Comparison of ENCODE assay signal across 13 cellular contexts in genomic region chr9:110123364-110124095, GRCh38.
DNase-seq lines count a peak whose midpoint lies in the region; ATAC-seq and TF ChIP-seq lines count a peak whose summit lies in the region.
"Had no signal": no experiment of that assay in that cellular context is flagged by ENCODE, and none has a peak within 500 bp of the region (broad histone marks: within the 10 kb centered on the region; RNA-seq: fewer than 3 reads in every experiment).

No MANE protein-coding gene starts in this region.

- H3K4me1 Mint-ChIP-seq in HFFc6 (ENCODE audit: low read depth), result peaks cover 88% of the 10 kb centered on the region
- H3K4me1 Mint-ChIP-seq in nephron progenitor cell, result peaks cover 60% of the 10 kb centered on the region

- POLR2A ChIA-PET in AG04449 (lab: Yijun Ruan, JAX), result no interaction called here

- H3K36me3 Mint-ChIP-seq in HFFc6 (ENCODE audit: low read depth) (peaks cover 21% of the 10 kb centered on the region), nephron progenitor cell (ENCODE audit: low read depth) (no peaks in the 10 kb centered on the region)

- H3K27me3 Mint-ChIP-seq in HFFc6 (ENCODE audit: insufficient read depth), result peaks cover 6% of the 10 kb centered on the region
- peaks cover 3% of the 10 kb centered on the region for H3K27me3 Mint-ChIP-seq in nephron progenitor cell (ENCODE audit: low read depth, poor library complexity)

- peak overlapping the region; percentile 45 for H3K4me3 Mint-ChIP-seq in HFFc6
- peak overlapping the region; percentile 25 for H3K4me3 Mint-ChIP-seq in nephron progenitor cell

- H3K4me3 ChIP-seq in AG04449 (ENCODE audit: low read depth, low read length) (no peak overlapping the region), coronary artery (no peak overlapping the region)

- no peak for TF ChIP-seq CTCF in AG04449 (IDR thresholded peaks at IDR 0.05; ENCODE audit: insufficient read depth, low read length, missing control alignments)
- TF ChIP-seq CTCF in HFFc6 (IDR thresholded peaks at IDR 0.05), result no peak
- no peak for TF ChIP-seq CTCF in coronary artery (IDR thresholded peaks at IDR 0.05)
- TF ChIP-seq CTCF in nephron progenitor cell (IDR thresholded peaks at IDR 0.05), result no peak

- DNase-seq in AG04449 (ENCODE audit: low read depth, low spot score), result peak; percentile 69
- DNase-seq in HFFc6, result peak; percentile 77
- DNase-seq in coronary artery (ENCODE audit: low spot score), result peak; percentile 36
- no peak for DNase-seq in nephron progenitor cell
- DNase-seq in NCI-H2081 treated with DMSO at 0.1 percent for 48 hours (lab: John Stamatoyannopoulos, UW), result no peak
- DNase-seq in DMS53 (lab: John Stamatoyannopoulos, UW), result no peak
- DNase-seq: activated CD4-positive, alpha-beta T cell treated with anti-CD3 and anti-CD28 coated beads for 1 hour; activated naive CD4-positive, alpha-beta T cell; effector CD4-positive, alpha-beta T cell; NCI-H2107; stimulated activated CD4-positive, alpha-beta T cell treated with anti-CD3 and anti-CD28 coated beads, Interleukin-2, amount 100 ng/mL, for 24 hours had no signal

- H3K9me3 Mint-ChIP-seq in HFFc6 (no peaks in the 10 kb centered on the region), nephron progenitor cell (no peaks in the 10 kb centered on the region)

- H3K27ac Mint-ChIP-seq in HFFc6, result peak overlapping the region; percentile 99
- peak overlapping the region; percentile 77 for H3K27ac Mint-ChIP-seq in nephron progenitor cell

- H3K27ac ChIP-seq in coronary artery, result peak overlapping the region; percentile 90 to 95

- CTCF ChIA-PET in AG04449 (lab: Yijun Ruan, JAX), result no interaction called here

- ATAC-seq in HG02870 (IDR thresholded peaks at IDR 0.05; ENCODE audit: unreplicated experiment) (no peak), GM19463 (IDR thresholded peaks at IDR 0.05; ENCODE audit: unreplicated experiment) (no peak)

Comparison
In these comparisons a context has a peak if more than half of its experiments do, and no peak if none do; other contexts are left out.
1. DNase-seq: peak in AG04449 (single experiment), HFFc6 (single experiment) and coronary artery (single experiment); none in nephron progenitor cell (single experiment), NCI-H2081 treated with DMSO at 0.1 percent for 48 hours (single experiment) and DMS53 (single experiment).